11 cellular contexts compared by ENCODE assay signal in genomic region chr1:147760481-147761260, GRCh38. TPM values are rescaled to one million over a fixed set of nuclear protein-coding genes. Genes with fewer than 3 reads are reported as not detected.
DNase-seq lines count a peak whose midpoint lies in the region; FAIRE-seq and TF ChIP-seq lines count a peak whose summit lies in the region.
"Had no signal": no experiment of that assay in that cellular context is flagged by ENCODE, and none has a peak within 500 bp of the region (broad histone marks: within the 10 kb centered on the region; RNA-seq: fewer than 3 reads in every experiment).

Gene GJA5, minus strand, starts transcription at chr1:147760602. Its CDS starts 1,364 bp downstream, at chr1:147759238.

- peaks cover 68% of the 10 kb centered on the region for H3K4me1 Mint-ChIP-seq in endothelial cell (ENCODE audit: unreplicated experiment)

- H3K27ac Mint-ChIP-seq in endothelial cell (ENCODE audit: unreplicated experiment), result peak within 1 kb of the TSS; percentile 37

- H3K27me3 Mint-ChIP-seq in endothelial cell (ENCODE audit: unreplicated experiment), result peaks cover 8% of the 10 kb centered on the region
- H3K27me3 Mint-ChIP-seq: activated naive CD8-positive, alpha-beta T cell had no signal

- H3K27ac ChIP-seq in mesendoderm (ENCODE audit: low read depth, low read length) (no peak within 1 kb of the TSS), urinary bladder (ENCODE audit: low read depth) (no peak within 1 kb of the TSS)
- H3K27ac ChIP-seq: psoas muscle had no signal

- no peaks in the 10 kb centered on the region for H3K9me3 Mint-ChIP-seq in endothelial cell (ENCODE audit: unreplicated experiment)

- H4K8ac ChIP-seq in mesendoderm (ENCODE audit: low read depth, low read length), result no peak within 1 kb of the TSS

- no CpG with 5 or more reads among the region's 7 CpGs for WGBS in mesendoderm (ENCODE audit: extremely low coverage, insufficient coverage, low lambda C conversion rate)
- WGBS in urinary bladder, result 82% methylated on average over 7 of the region's 7 CpGs

- no peaks in the 10 kb centered on the region for H3K79me1 ChIP-seq in mesendoderm (ENCODE audit: low read length)

- no peaks in the 10 kb centered on the region for H3K27me3 ChIP-seq in mesendoderm (ENCODE audit: insufficient read depth, low read length, poor library complexity)

- no peak within 1 kb of the TSS for H3K4me2 ChIP-seq in mesendoderm (ENCODE audit: low read length)

- H3K36me3 ChIP-seq in mesendoderm (ENCODE audit: control insufficient read depth, insufficient read depth, low read length), result no peaks in the 10 kb centered on the region
- H3K36me3 ChIP-seq in urinary bladder (ENCODE audit: insufficient read depth), result no peaks in the 10 kb centered on the region

- FAIRE-seq in HTR-8/SVneo (lab: Jason Lieb, UNC), result no peak

- H3K56ac ChIP-seq in mesendoderm (ENCODE audit: low read length), result peak within 1 kb of the TSS; percentile 30

- H3K79me2 ChIP-seq in mesendoderm (ENCODE audit: control insufficient read depth, insufficient read depth, low read length), result no peaks in the 10 kb centered on the region

- no peak within 1 kb of the TSS for H4K5ac ChIP-seq in mesendoderm (ENCODE audit: low read length)

- H3K23ac ChIP-seq in mesendoderm (ENCODE audit: low read length), result no peak within 1 kb of the TSS

- H3K4me1 ChIP-seq in mesendoderm (ENCODE audit: control insufficient read depth, low read depth, low read length) (peaks cover 2% of the 10 kb centered on the region), urinary bladder (ENCODE audit: insufficient read depth) (no peaks in the 10 kb centered on the region)

- H2BK120ac ChIP-seq in mesendoderm (ENCODE audit: low read depth, low read length), result no peak within 1 kb of the TSS

- H3K9ac ChIP-seq in mesendoderm (ENCODE audit: low read length), result no peak within 1 kb of the TSS

- H3K4me3 ChIP-seq in mesendoderm (ENCODE audit: low read length) (no peak within 1 kb of the TSS), urinary bladder (ENCODE audit: low read depth, low read length) (no peak within 1 kb of the TSS)
- H3K4me3 ChIP-seq: mucosa of descending colon, psoas muscle had no signal

- no peak within 1 kb of the TSS for H3K18ac ChIP-seq in mesendoderm (ENCODE audit: low read length)

- H3K4me3 Mint-ChIP-seq in endothelial cell (ENCODE audit: unreplicated experiment), result peak within 1 kb of the TSS; percentile 40

- TF ChIP-seq CTCF in endothelial cell (IDR thresholded peaks at IDR 0.05; ENCODE audit: unreplicated experiment), result no peak

- H2BK15ac ChIP-seq in mesendoderm (replicated peaks; ENCODE audit: low read depth), result no peak within 1 kb of the TSS

- H2AK5ac ChIP-seq in mesendoderm (ENCODE audit: low read length), result peak within 1 kb of the TSS; percentile 22

- peak; percentile 24 for DNase-seq in HTR-8/SVneo (ENCODE audit: insufficient read length, low spot score)
- DNase-seq in endothelial cell (ENCODE audit: low spot score), result no peak
- DNase-seq in mesendoderm, result no peak
- no peak for DNase-seq in midbrain (lab: John Stamatoyannopoulos, UW)
- DNase-seq in SKM-1 treated with dmso at 0.1 percent for 144 hours (lab: John Stamatoyannopoulos, UW; ENCODE audit: unreplicated experiment), result no peak
- no peak for DNase-seq in NCI-H2171 (lab: John Stamatoyannopoulos, UW)
- DNase-seq: cerebellar nuclear complex, mucosa of descending colon, psoas muscle had no signal

- H3K36me3 Mint-ChIP-seq in endothelial cell (ENCODE audit: low read depth, unreplicated experiment), result peaks cover 68% of the 10 kb centered on the region
- H3K36me3 Mint-ChIP-seq: activated naive CD8-positive, alpha-beta T cell had no signal

- no peak within 1 kb of the TSS for H2BK5ac ChIP-seq in mesendoderm (ENCODE audit: low read length)

- H3K4ac ChIP-seq in mesendoderm (ENCODE audit: low read depth, low read length), result peak within 1 kb of the TSS; percentile 62

RNA-seq across cellular contexts. Expression of gene GJA5, which starts in this region (rescaled TPM):
- total RNA-seq in endothelial cell (ENCODE audit: unreplicated experiment) (189 TPM), urinary bladder (16.3 TPM)
- polyA plus RNA-seq in mesendoderm (2013, experiment 1 of 2), result 2.2 TPM
- 2.2 TPM for polyA plus RNA-seq in mesendoderm (2013, experiment 2 of 2)
- polyA plus RNA-seq in urinary bladder, result 14.9 TPM

Comparison
In these comparisons a context has a peak if more than half of its experiments do, and no peak if none do; other contexts are left out.
1. RNA of gene GJA5 (total RNA-seq): 189 TPM in endothelial cell (single experiment); 16.3 TPM in urinary bladder (single experiment); every median in the first group is over 10 times any median in the second.